9 cellular contexts compared by ENCODE assay signal in the genomic region with DNA sequence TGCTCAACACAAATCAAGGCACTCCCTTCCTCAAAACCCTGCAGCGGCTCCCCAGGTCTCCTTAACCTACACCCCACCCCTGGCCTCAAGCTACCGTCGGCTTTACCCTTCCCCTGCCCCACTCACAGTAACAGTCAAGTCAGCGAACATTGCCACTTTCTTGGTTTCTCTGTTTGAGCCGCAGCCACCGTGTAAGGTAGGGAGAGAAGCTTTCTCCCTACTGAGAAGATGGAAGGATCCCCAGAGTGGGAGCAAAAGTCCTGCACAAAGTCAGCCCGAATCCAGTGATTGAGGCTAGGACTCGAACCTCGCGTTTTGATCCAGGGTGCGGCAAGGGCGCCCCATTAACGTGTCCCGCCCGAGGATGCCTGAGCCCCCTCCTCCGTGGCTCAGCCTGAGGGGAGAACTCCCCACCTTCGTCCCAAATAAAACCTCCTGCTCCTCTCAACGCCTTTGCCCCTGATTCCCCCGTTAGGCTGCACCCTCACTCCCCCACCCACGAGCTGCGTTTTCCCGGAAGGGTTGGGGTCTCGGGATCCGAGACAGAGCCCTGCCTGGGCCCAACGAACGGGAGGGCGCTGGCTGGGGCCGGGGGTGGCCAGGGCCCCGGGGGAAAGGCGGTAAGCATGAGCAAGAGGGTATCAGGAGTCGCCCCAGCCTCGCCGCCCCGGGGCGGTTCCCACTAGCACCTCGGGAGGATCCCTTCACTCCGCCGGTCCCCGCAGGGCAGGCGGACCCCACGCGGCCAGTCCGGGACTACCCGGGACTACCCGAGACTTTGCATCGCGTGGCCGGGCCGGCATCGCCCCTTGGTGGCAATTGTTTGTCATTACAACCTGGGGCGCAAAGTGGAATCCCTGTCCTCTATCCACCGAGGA. TPM values are rescaled to one million over a fixed set of nuclear protein-coding genes. Genes with fewer than 3 reads are reported as not detected.
DNase-seq lines count a peak whose midpoint lies in the region; ATAC-seq and TF ChIP-seq lines count a peak whose summit lies in the region.
"Had no signal": no experiment of that assay in that cellular context is flagged by ENCODE, and none has a peak within 500 bp of the region (broad histone marks: within the 10 kb centered on the region; RNA-seq: fewer than 3 reads in every experiment).

No MANE protein-coding gene starts in this region.

- H3K9me3 Mint-ChIP-seq in CD8-positive, alpha-beta T cell = no peaks in the 10 kb centered on the region
- no peaks in the 10 kb centered on the region for H3K9me3 Mint-ChIP-seq in activated naive CD8-positive, alpha-beta T cell treated with anti-CD3 and anti-CD28 coated beads, Interleukin-2, amount 10 ng/mL, durations not matched to agents 7 days and 5 days

- H3K4me1 Mint-ChIP-seq in CD8-positive, alpha-beta T cell (ENCODE audit: low read depth) = peaks cover 3% of the 10 kb centered on the region
- H3K4me1 Mint-ChIP-seq in activated naive CD8-positive, alpha-beta T cell treated with anti-CD3 and anti-CD28 coated beads, Interleukin-2, amount 10 ng/mL, durations not matched to agents 7 days and 5 days = no peaks in the 10 kb centered on the region

- CTCF ChIA-PET in CD8-positive, alpha-beta T cell (lab: Charles Lee) = interaction anchor here (1.5 to 4.9 kb wide), 6 partner anchors 8 to 116 kb away, joined by 3 to 26 read pairs (median 5); a partner anchor contains a TSS

- no peaks in the 10 kb centered on the region for H3K36me3 ChIP-seq in CD8-positive, alpha-beta T cell (ENCODE audit: insufficient read depth, low read length)
- no peaks in the 10 kb centered on the region for H3K36me3 ChIP-seq in heart left ventricle

- WGBS in heart left ventricle, 4 donors = 8 to 11% (median 8%) methylated on average over 41 to 52 of the region's 52 CpGs

- peaks cover 9% of the 10 kb centered on the region for H3K27me3 ChIP-seq in CD8-positive, alpha-beta T cell (ENCODE audit: insufficient read depth, low read length)
- peaks cover 0 to 22% (median 10%) of the 10 kb centered on the region in 9 donors for H3K27me3 ChIP-seq in heart left ventricle

- peaks cover 19% of the 10 kb centered on the region for H3K27me3 Mint-ChIP-seq in CD8-positive, alpha-beta T cell (ENCODE audit: low read depth)
- H3K27me3 Mint-ChIP-seq in activated naive CD8-positive, alpha-beta T cell treated with anti-CD3 and anti-CD28 coated beads, Interleukin-2, amount 10 ng/mL, durations not matched to agents 7 days and 5 days = peaks cover 37% of the 10 kb centered on the region

- H3K4me1 ChIP-seq in CD8-positive, alpha-beta T cell (ENCODE audit: insufficient read depth, low read length) = peaks cover 5% of the 10 kb centered on the region
- H3K4me1 ChIP-seq in heart left ventricle = peaks cover 0 to 10% (median 7%) of the 10 kb centered on the region in 12 donors

- H3K4me3 ChIP-seq in CD8-positive, alpha-beta T cell (ENCODE audit: low read depth, low read length) = peak overlapping the region; percentile 32
- peak overlapping the region in 9 of 12 donors; percentile 22 to 48 (median 34) for H3K4me3 ChIP-seq in heart left ventricle

- POLR2A ChIA-PET in CD8-positive, alpha-beta T cell (lab: Charles Lee) = interaction anchor here (0.5 to 1.1 kb wide), 2 partner anchors 7 to 1390 kb away, joined by 3 to 4 read pairs; no protein-coding TSS in a partner anchor
- POLR2A ChIA-PET in activated naive CD8-positive, alpha-beta T cell treated with anti-CD3 and anti-CD28 coated beads, Interleukin-2, amount 10 ng/mL, durations not matched to agents 7 days and 5 days (lab: Charles Lee) = interaction anchor here (0.8 to 1.7 kb wide), 2 partner anchors 15 to 51 kb away, joined by 3 to 5 read pairs; no protein-coding TSS in a partner anchor

- ATAC-seq in CD8-positive, alpha-beta T cell = peak; percentile 98
- ATAC-seq in SK-N-SH treated with all-trans-retinoic acid at 6 μM for 48 hours = peak; percentile 92
- ATAC-seq in activated naive CD8-positive, alpha-beta T cell treated with anti-CD3 and anti-CD28 coated beads, Interleukin-2, amount 10 ng/mL, durations not matched to agents 7 days and 5 days (ENCODE audit: low read depth) = peak; percentile 79
- ATAC-seq in heart left ventricle = peak; percentile 72 to 89 (median 85)
- ATAC-seq in HG03139 (IDR thresholded peaks at IDR 0.05; ENCODE audit: unreplicated experiment) = no peak
- no peak for ATAC-seq in HG02623 (IDR thresholded peaks at IDR 0.05; ENCODE audit: unreplicated experiment)

- TF ChIP-seq CTCF in CD8-positive, alpha-beta T cell (IDR thresholded peaks at IDR 0.05) = peak; percentile 93
- TF ChIP-seq CTCF in heart left ventricle (IDR thresholded peaks at IDR 0.05) = peak; percentile 73 to 93 (median 82)

- H3K4me3 Mint-ChIP-seq in CD8-positive, alpha-beta T cell = no peak overlapping the region
- H3K4me3 Mint-ChIP-seq in activated naive CD8-positive, alpha-beta T cell treated with anti-CD3 and anti-CD28 coated beads, Interleukin-2, amount 10 ng/mL, durations not matched to agents 7 days and 5 days = no peak overlapping the region

- no peaks in the 10 kb centered on the region for H3K36me3 Mint-ChIP-seq in CD8-positive, alpha-beta T cell
- no peaks in the 10 kb centered on the region for H3K36me3 Mint-ChIP-seq in activated naive CD8-positive, alpha-beta T cell treated with anti-CD3 and anti-CD28 coated beads, Interleukin-2, amount 10 ng/mL, durations not matched to agents 7 days and 5 days

- no peaks in the 10 kb centered on the region for H3K9me3 ChIP-seq in CD8-positive, alpha-beta T cell (ENCODE audit: low read length)
- H3K9me3 ChIP-seq in heart left ventricle = no peaks in the 10 kb centered on the region

- TF ChIP-seq POLR2A in heart left ventricle (IDR thresholded peaks at IDR 0.05) = no peak

- peak; percentile 31 to 75 (median 63) for DNase-seq in CD8-positive, alpha-beta T cell
- DNase-seq in HK-2 (ENCODE audit: unreplicated experiment) = peak; percentile 70
- peak; percentile 77 for DNase-seq in activated naive CD8-positive, alpha-beta T cell treated with anti-CD3 and anti-CD28 coated beads, Interleukin-2, amount 10 ng/mL, durations not matched to agents 7 days and 5 days
- DNase-seq in heart left ventricle = peak; percentile 49 to 83 (median 68)
- DNase-seq in posterior cingulate gyrus = peak; percentile 64 to 97 (median 79)

- H3K27ac Mint-ChIP-seq in CD8-positive, alpha-beta T cell = no peak overlapping the region
- H3K27ac Mint-ChIP-seq in activated naive CD8-positive, alpha-beta T cell treated with anti-CD3 and anti-CD28 coated beads, Interleukin-2, amount 10 ng/mL, durations not matched to agents 7 days and 5 days = no peak overlapping the region

- intact Hi-C loops in CD8-positive, alpha-beta T cell (cut with DNase I, micrococcal nuclease) = loop anchor here (1.0 kb wide), 4 partner anchors 50 to 116 kb away; no protein-coding TSS in a partner anchor
- intact Hi-C loops in heart left ventricle (cut with DNase I) (loop anchor here (1.0 to 10.0 kb wide), 6 partner anchors 48 to 120 kb away; a partner anchor contains a TSS), posterior cingulate gyrus (cut with DNase I) (loop anchor here (1.0 to 10.0 kb wide), 2 partner anchors 50 to 120 kb away; no protein-coding TSS in a partner anchor)

- no peak overlapping the region for H3K27ac ChIP-seq in CD8-positive, alpha-beta T cell (ENCODE audit: low read depth, low read length)
- H3K27ac ChIP-seq in heart left ventricle = no peak overlapping the region

TF ChIP-seq in SK-N-SH treated with all-trans-retinoic acid at 6 μM for 48 hours, 23 proteins besides CTCF, POLR2A, EP300 and RAD21 (continues in another document):
- TF ChIP-seq BACH2 (CRISPR knock-in tag; IDR thresholded peaks at IDR 0.05; ENCODE audit: borderline replicate concordance) (no peak), RARB (CRISPR knock-in tag; IDR thresholded peaks at IDR 0.05) (no peak), SNAI2 (CRISPR knock-in tag; IDR thresholded peaks at IDR 0.05) (no peak), PPARA (CRISPR knock-in tag; IDR thresholded peaks at IDR 0.05; ENCODE audit: borderline replicate concordance) (no peak), ZNF70 (CRISPR knock-in tag; IDR thresholded peaks at IDR 0.05) (no peak), CSDC2 (CRISPR knock-in tag; IDR thresholded peaks at IDR 0.05) (no peak), ZFP3 (CRISPR knock-in tag; IDR thresholded peaks at IDR 0.05) (no peak), ZNF565 (CRISPR knock-in tag; conservative IDR thresholded peaks at IDR 0.05; ENCODE audit: low read depth) (no peak), TOX (CRISPR knock-in tag; IDR thresholded peaks at IDR 0.05; ENCODE audit: borderline replicate concordance) (no peak)
- TF ChIP-seq, protein P1, sequence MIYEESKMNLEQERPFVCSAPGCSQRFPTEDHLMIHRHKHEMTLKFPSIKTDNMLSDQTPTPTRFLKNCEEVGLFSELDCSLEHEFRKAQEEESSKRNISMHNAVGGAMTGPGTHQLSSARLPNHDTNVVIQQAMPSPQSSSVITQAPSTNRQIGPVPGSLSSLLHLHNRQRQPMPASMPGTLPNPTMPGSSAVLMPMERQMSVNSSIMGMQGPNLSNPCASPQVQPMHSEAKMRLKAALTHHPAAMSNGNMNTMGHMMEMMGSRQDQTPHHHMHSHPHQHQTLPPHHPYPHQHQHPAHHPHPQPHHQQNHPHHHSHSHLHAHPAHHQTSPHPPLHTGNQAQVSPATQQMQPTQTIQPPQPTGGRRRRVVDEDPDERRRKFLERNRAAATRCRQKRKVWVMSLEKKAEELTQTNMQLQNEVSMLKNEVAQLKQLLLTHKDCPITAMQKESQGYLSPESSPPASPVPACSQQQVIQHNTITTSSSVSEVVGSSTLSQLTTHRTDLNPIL (CRISPR knock-in tag; IDR thresholded peaks at IDR 0.05; ENCODE audit: low read depth) = no peak

RNA-seq across cellular contexts. Expression of a gene that starts 9.9 kb away (rescaled TPM):
- under 1 TPM; 0.41 to 0.69 TPM for total RNA-seq in CD8-positive, alpha-beta T cell
- 1 to 10 TPM; 1.4 TPM for total RNA-seq in activated naive CD8-positive, alpha-beta T cell treated with anti-CD3 and anti-CD28 coated beads, Interleukin-2, amount 10 ng/mL, durations not matched to agents 7 days and 5 days
- total RNA-seq in heart left ventricle = 1 to 10 TPM in 3 of 9 donors, under 1 TPM in 6; 0.20 to 1.2 (median 0.37) TPM
- polyA plus RNA-seq in heart left ventricle = 1 to 10 TPM in 1 of 2 donors, under 1 TPM in 1; 0.57 to 1.2 TPM

RNA-seq across cellular contexts. Expression of a gene that starts 20.3 kb away (rescaled TPM):
- 1 to 10 TPM; 8.1 to 8.7 TPM for total RNA-seq in CD8-positive, alpha-beta T cell
- total RNA-seq in activated naive CD8-positive, alpha-beta T cell treated with anti-CD3 and anti-CD28 coated beads, Interleukin-2, amount 10 ng/mL, durations not matched to agents 7 days and 5 days = 10 to 100 TPM; 30.3 to 31.7 TPM
- total RNA-seq in heart left ventricle = 10 to 100 TPM; 13.4 to 22.1 (median 19.3) TPM
- polyA plus RNA-seq in heart left ventricle = 10 to 100 TPM; 16.7 to 31.1 TPM

RNA-seq across cellular contexts. Expression of a gene that starts 40.8 kb away (rescaled TPM):
- not detected for total RNA-seq in CD8-positive, alpha-beta T cell
- not detected for total RNA-seq in activated naive CD8-positive, alpha-beta T cell treated with anti-CD3 and anti-CD28 coated beads, Interleukin-2, amount 10 ng/mL, durations not matched to agents 7 days and 5 days
- total RNA-seq in heart left ventricle = not detected
- not detected for polyA plus RNA-seq in heart left ventricle
- total RNA-seq: activated CD8-positive, alpha-beta memory T cell treated with anti-CD3 and anti-CD28 coated beads for 36 hours had no signal

RNA-seq across cellular contexts. Expression of a gene that starts 52.2 kb away (rescaled TPM):
- total RNA-seq in CD8-positive, alpha-beta T cell = not detected
- total RNA-seq in activated naive CD8-positive, alpha-beta T cell treated with anti-CD3 and anti-CD28 coated beads, Interleukin-2, amount 10 ng/mL, durations not matched to agents 7 days and 5 days = not detected
- total RNA-seq in heart left ventricle = not detected
- not detected for polyA plus RNA-seq in heart left ventricle
- total RNA-seq: activated CD8-positive, alpha-beta memory T cell treated with anti-CD3 and anti-CD28 coated beads for 36 hours had no signal

Comparison
In these comparisons a context has a peak if more than half of its experiments do, and no peak if none do; other contexts are left out.
1. ATAC-seq: peak in CD8-positive, alpha-beta T cell (single experiment), SK-N-SH treated with all-trans-retinoic acid at 6 μM for 48 hours (single experiment), activated naive CD8-positive, alpha-beta T cell treated with anti-CD3 and anti-CD28 coated beads, Interleukin-2, amount 10 ng/mL, durations not matched to agents 7 days and 5 days (single experiment) and heart left ventricle (4 of 4); none in HG03139 (single experiment) and HG02623 (single experiment).
2. Peak in every context shown above with its lines, with median percentiles within 50 percentile points of each other: DNase-seq.